ENCODE assay signal across 1 cellular context in genomic region chr2:132875193-132875592, GRCh38.
TF ChIP-seq lines count a peak whose summit lies in the region.

No MANE protein-coding gene starts in this region.

TF ChIP-seq in GM23338, 12 proteins besides CTCF, POLR2A, EP300 and RAD21 (continued from another document):
- TF ChIP-seq, protein P1, sequence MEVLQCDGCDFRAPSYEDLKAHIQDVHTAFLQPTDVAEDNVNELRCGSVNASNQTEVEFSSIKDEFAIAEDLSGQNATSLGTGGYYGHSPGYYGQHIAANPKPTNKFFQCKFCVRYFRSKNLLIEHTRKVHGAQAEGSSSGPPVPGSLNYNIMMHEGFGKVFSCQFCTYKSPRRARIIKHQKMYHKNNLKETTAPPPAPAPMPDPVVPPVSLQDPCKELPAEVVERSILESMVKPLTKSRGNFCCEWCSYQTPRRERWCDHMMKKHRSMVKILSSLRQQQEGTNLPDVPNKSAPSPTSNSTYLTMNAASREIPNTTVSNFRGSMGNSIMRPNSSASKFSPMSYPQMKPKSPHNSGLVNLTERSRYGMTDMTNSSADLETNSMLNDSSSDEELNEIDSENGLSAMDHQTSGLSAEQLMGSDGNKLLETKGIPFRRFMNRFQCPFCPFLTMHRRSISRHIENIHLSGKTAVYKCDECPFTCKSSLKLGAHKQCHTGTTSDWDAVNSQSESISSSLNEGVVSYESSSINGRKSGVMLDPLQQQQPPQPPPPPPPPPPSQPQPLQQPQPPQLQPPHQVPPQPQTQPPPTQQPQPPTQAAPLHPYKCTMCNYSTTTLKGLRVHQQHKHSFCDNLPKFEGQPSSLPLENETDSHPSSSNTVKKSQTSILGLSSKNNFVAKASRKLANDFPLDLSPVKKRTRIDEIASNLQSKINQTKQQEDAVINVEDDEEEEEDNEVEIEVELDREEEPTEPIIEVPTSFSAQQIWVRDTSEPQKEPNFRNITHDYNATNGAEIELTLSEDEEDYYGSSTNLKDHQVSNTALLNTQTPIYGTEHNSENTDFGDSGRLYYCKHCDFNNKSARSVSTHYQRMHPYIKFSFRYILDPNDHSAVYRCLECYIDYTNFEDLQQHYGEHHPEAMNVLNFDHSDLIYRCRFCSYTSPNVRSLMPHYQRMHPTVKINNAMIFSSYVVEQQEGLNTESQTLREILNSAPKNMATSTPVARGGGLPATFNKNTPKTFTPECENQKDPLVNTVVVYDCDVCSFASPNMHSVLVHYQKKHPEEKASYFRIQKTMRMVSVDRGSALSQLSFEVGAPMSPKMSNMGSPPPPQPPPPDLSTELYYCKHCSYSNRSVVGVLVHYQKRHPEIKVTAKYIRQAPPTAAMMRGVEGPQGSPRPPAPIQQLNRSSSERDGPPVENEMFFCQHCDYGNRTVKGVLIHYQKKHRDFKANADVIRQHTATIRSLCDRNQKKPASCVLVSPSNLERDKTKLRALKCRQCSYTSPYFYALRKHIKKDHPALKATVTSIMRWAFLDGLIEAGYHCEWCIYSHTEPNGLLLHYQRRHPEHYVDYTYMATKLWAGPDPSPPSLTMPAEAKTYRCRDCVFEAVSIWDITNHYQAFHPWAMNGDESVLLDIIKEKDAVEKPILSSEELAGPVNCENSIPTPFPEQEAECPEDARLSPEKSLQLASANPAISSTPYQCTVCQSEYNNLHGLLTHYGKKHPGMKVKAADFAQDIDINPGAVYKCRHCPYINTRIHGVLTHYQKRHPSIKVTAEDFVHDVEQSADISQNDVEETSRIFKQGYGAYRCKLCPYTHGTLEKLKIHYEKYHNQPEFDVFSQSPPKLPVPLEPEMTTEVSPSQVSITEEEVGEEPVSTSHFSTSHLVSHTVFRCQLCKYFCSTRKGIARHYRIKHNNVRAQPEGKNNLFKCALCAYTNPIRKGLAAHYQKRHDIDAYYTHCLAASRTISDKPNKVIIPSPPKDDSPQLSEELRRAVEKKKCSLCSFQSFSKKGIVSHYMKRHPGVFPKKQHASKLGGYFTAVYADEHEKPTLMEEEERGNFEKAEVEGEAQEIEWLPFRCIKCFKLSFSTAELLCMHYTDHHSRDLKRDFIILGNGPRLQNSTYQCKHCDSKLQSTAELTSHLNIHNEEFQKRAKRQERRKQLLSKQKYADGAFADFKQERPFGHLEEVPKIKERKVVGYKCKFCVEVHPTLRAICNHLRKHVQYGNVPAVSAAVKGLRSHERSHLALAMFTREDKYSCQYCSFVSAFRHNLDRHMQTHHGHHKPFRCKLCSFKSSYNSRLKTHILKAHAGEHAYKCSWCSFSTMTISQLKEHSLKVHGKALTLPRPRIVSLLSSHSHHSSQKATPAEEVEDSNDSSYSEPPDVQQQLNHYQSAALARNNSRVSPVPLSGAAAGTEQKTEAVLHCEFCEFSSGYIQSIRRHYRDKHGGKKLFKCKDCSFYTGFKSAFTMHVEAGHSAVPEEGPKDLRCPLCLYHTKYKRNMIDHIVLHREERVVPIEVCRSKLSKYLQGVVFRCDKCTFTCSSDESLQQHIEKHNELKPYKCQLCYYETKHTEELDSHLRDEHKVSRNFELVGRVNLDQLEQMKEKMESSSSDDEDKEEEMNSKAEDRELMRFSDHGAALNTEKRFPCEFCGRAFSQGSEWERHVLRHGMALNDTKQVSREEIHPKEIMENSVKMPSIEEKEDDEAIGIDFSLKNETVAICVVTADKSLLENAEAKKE (CRISPR knock-in tag; IDR thresholded peaks at IDR 0.05): no peak
- no peak for TF ChIP-seq ETS1 (IDR thresholded peaks at IDR 0.05)
- no peak for TF ChIP-seq EZH2phosphoT487 (IDR thresholded peaks at IDR 0.05; ENCODE audit: unreplicated experiment)
- no peak for TF ChIP-seq CREB1 (CRISPR knock-in tag; IDR thresholded peaks at IDR 0.05; ENCODE audit: low read depth)
- no peak for TF ChIP-seq EZH2 (IDR thresholded peaks at IDR 0.05; ENCODE audit: low read depth, unreplicated experiment)
- TF ChIP-seq, protein P2, sequence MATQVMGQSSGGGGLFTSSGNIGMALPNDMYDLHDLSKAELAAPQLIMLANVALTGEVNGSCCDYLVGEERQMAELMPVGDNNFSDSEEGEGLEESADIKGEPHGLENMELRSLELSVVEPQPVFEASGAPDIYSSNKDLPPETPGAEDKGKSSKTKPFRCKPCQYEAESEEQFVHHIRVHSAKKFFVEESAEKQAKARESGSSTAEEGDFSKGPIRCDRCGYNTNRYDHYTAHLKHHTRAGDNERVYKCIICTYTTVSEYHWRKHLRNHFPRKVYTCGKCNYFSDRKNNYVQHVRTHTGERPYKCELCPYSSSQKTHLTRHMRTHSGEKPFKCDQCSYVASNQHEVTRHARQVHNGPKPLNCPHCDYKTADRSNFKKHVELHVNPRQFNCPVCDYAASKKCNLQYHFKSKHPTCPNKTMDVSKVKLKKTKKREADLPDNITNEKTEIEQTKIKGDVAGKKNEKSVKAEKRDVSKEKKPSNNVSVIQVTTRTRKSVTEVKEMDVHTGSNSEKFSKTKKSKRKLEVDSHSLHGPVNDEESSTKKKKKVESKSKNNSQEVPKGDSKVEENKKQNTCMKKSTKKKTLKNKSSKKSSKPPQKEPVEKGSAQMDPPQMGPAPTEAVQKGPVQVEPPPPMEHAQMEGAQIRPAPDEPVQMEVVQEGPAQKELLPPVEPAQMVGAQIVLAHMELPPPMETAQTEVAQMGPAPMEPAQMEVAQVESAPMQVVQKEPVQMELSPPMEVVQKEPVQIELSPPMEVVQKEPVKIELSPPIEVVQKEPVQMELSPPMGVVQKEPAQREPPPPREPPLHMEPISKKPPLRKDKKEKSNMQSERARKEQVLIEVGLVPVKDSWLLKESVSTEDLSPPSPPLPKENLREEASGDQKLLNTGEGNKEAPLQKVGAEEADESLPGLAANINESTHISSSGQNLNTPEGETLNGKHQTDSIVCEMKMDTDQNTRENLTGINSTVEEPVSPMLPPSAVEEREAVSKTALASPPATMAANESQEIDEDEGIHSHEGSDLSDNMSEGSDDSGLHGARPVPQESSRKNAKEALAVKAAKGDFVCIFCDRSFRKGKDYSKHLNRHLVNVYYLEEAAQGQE (IDR thresholded peaks at IDR 0.05; ENCODE audit: unreplicated experiment): no peak
